1 cellular context compared by ENCODE assay signal in genomic region chr3:177357352-177358084, GRCh38.
TF ChIP-seq lines count a peak whose summit lies in the region.

No MANE protein-coding gene starts in this region.

TF ChIP-seq in K562, 482 proteins besides CTCF, POLR2A, EP300 and RAD21 (continued from another document and continues in another):
- TF ChIP-seq GMEB1 (CRISPR knock-in tag; IDR thresholded peaks at IDR 0.05) (no peak), MBD2 (IDR thresholded peaks at IDR 0.05; ENCODE audit: borderline replicate concordance, low read depth) (peak; percentile 76), DACH1 (IDR thresholded peaks at IDR 0.05; ENCODE audit: partially characterized antibody) (peak; percentile 64), ZNF57 (CRISPR knock-in tag; IDR thresholded peaks at IDR 0.05) (no peak), POU5F1 (IDR thresholded peaks at IDR 0.05; ENCODE audit: borderline replicate concordance, low read depth, low read length, partially characterized antibody) (no peak), ZNF764 (CRISPR knock-in tag; IDR thresholded peaks at IDR 0.05; ENCODE audit: low read depth) (no peak), ZNF695 (CRISPR knock-in tag; IDR thresholded peaks at IDR 0.05) (no peak), RNF2 (IDR thresholded peaks at IDR 0.05) (peak; percentile 79), POLR2AphosphoS5 (IDR thresholded peaks at IDR 0.05; ENCODE audit: control insufficient read depth, insufficient read depth, low read depth, low read length) (peak; percentile 81; the same call in 1 of the 2 replicates), MCM7 (IDR thresholded peaks at IDR 0.05) (no peak), CREB3L1 (IDR thresholded peaks at IDR 0.05; ENCODE audit: borderline replicate concordance, low read depth) (peak; percentile 50; the same call in 1 of the 2 replicates), BRF2 (IDR thresholded peaks at IDR 0.05; ENCODE audit: borderline replicate concordance, insufficient read depth, insufficient read length) (no peak), SUPT5H (IDR thresholded peaks at IDR 0.05) (peak; percentile 33; the same call in 1 of the 2 replicates), NFXL1 (CRISPR knock-in tag; IDR thresholded peaks at IDR 0.05) (no peak), GTF2E2 (tag; IDR thresholded peaks at IDR 0.05) (no peak; the same call in 1 of the 2 replicates), ZNF175 (CRISPR knock-in tag; IDR thresholded peaks at IDR 0.05; ENCODE audit: low read depth) (peak; percentile 78; the same call in 1 of the 2 replicates), KLF6 (CRISPR knock-in tag; IDR thresholded peaks at IDR 0.05; ENCODE audit: borderline replicate concordance) (no peak), POLR2AphosphoS2 (IDR thresholded peaks at IDR 0.05; ENCODE audit: low read length) (no peak), ATF3 (IDR thresholded peaks at IDR 0.05) (peak; percentile 94), ATF3 (CRISPR knock-in tag; conservative IDR thresholded peaks at IDR 0.05) (no peak; the same call in 1 of the 2 replicates), ETV1 (tag; conservative IDR thresholded peaks at IDR 0.05; ENCODE audit: low read depth) (peak; percentile 55), HBP1 (CRISPR knock-in tag; IDR thresholded peaks at IDR 0.05) (no peak), ETV5 (CRISPR knock-in tag; IDR thresholded peaks at IDR 0.05; ENCODE audit: low read depth) (peak; percentile 84; the same call in 1 of the 2 replicates), GTF2A2 (tag; IDR thresholded peaks at IDR 0.05) (no peak), CBFA2T3 (IDR thresholded peaks at IDR 0.05) (peak; percentile 89), E2F6 (IDR thresholded peaks at IDR 0.05; ENCODE audit: borderline replicate concordance in 1 of 2, extremely low read depth in 1 of 2, insufficient read depth in 1 of 2, insufficient read length in 1 of 2, low read depth in 1 of 2, low read length in 1 of 2, poor library complexity in 1 of 2, severe bottlenecking in 1 of 2) (peak in 1 of 2 experiments; percentile 17), ETV6 (IDR thresholded peaks at IDR 0.05; ENCODE audit: borderline replicate concordance in 1 of 2, low read depth in 2 of 2, low read length in 1 of 2) (peak; percentile 6 to 82; a peak in 2 of 4 replicates), ETV6 (CRISPR knock-in tag; IDR thresholded peaks at IDR 0.05; ENCODE audit: borderline replicate concordance) (no peak), ZBTB40 (IDR thresholded peaks at IDR 0.05) (0 out of 2 replicates have a peak, but pooled peaks have one; percentile 9), ZBTB40 (CRISPR knock-in tag; IDR thresholded peaks at IDR 0.05) (no peak)
- TF ChIP-seq, protein P1, sequence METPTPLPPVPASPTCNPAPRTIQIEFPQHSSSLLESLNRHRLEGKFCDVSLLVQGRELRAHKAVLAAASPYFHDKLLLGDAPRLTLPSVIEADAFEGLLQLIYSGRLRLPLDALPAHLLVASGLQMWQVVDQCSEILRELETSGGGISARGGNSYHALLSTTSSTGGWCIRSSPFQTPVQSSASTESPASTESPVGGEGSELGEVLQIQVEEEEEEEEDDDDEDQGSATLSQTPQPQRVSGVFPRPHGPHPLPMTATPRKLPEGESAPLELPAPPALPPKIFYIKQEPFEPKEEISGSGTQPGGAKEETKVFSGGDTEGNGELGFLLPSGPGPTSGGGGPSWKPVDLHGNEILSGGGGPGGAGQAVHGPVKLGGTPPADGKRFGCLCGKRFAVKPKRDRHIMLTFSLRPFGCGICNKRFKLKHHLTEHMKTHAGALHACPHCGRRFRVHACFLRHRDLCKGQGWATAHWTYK (CRISPR knock-in tag; IDR thresholded peaks at IDR 0.05) = no peak
- TF ChIP-seq, protein P2, sequence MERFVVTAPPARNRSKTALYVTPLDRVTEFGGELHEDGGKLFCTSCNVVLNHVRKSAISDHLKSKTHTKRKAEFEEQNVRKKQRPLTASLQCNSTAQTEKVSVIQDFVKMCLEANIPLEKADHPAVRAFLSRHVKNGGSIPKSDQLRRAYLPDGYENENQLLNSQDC (CRISPR knock-in tag; IDR thresholded peaks at IDR 0.05) = no peak
- TF ChIP-seq, protein P3, sequence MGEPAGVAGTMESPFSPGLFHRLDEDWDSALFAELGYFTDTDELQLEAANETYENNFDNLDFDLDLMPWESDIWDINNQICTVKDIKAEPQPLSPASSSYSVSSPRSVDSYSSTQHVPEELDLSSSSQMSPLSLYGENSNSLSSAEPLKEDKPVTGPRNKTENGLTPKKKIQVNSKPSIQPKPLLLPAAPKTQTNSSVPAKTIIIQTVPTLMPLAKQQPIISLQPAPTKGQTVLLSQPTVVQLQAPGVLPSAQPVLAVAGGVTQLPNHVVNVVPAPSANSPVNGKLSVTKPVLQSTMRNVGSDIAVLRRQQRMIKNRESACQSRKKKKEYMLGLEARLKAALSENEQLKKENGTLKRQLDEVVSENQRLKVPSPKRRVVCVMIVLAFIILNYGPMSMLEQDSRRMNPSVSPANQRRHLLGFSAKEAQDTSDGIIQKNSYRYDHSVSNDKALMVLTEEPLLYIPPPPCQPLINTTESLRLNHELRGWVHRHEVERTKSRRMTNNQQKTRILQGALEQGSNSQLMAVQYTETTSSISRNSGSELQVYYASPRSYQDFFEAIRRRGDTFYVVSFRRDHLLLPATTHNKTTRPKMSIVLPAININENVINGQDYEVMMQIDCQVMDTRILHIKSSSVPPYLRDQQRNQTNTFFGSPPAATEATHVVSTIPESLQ (CRISPR knock-in tag; IDR thresholded peaks at IDR 0.05) = no peak; the same call in 1 of the 2 replicates
- TF ChIP-seq, protein P4, sequence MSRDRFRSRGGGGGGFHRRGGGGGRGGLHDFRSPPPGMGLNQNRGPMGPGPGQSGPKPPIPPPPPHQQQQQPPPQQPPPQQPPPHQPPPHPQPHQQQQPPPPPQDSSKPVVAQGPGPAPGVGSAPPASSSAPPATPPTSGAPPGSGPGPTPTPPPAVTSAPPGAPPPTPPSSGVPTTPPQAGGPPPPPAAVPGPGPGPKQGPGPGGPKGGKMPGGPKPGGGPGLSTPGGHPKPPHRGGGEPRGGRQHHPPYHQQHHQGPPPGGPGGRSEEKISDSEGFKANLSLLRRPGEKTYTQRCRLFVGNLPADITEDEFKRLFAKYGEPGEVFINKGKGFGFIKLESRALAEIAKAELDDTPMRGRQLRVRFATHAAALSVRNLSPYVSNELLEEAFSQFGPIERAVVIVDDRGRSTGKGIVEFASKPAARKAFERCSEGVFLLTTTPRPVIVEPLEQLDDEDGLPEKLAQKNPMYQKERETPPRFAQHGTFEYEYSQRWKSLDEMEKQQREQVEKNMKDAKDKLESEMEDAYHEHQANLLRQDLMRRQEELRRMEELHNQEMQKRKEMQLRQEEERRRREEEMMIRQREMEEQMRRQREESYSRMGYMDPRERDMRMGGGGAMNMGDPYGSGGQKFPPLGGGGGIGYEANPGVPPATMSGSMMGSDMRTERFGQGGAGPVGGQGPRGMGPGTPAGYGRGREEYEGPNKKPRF (IDR thresholded peaks at IDR 0.05; ENCODE audit: low read depth, low read length) = no peak
